ENCODE assay signal across 8 cellular contexts in the genomic region with DNA sequence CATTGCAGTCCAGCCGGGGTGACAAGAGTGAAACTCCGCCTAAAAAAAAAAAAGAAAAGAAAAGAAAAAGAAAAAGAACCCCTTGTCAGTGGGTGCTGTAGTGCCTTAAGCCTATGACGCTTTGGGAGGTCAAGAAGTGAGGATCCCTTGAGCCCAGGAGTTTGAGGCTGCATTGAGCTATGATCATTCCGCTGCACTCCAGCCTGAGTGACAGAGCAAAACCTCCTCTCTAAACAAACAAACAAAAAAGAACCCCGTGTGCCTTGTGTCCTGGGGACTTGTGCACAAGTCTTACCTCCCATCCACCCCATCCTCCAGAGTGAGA. TPM values are rescaled to one million over a fixed set of nuclear protein-coding genes. Genes with fewer than 3 reads are reported as not detected.
DNase-seq lines count a peak whose midpoint lies in the region; ATAC-seq, FAIRE-seq and TF ChIP-seq lines count a peak whose summit lies in the region.

No MANE protein-coding gene starts in this region.

- peaks cover 13% of the 10 kb centered on the region for H3K4me1 Mint-ChIP-seq in CD8-positive, alpha-beta T cell (ENCODE audit: low read depth)
- peaks cover 26% of the 10 kb centered on the region for H3K4me1 Mint-ChIP-seq in endothelial cell (ENCODE audit: unreplicated experiment)

- no peak for ATAC-seq in CD8-positive, alpha-beta T cell
- ATAC-seq in pancreas, result no peak
- no peak for ATAC-seq in GM21529 (IDR thresholded peaks at IDR 0.05; ENCODE audit: unreplicated experiment)

- peak overlapping the region; percentile 64 for H3K27ac Mint-ChIP-seq in CD8-positive, alpha-beta T cell
- peak overlapping the region; percentile 86 for H3K27ac Mint-ChIP-seq in endothelial cell (ENCODE audit: unreplicated experiment)

- no peaks in the 10 kb centered on the region for H3K27me3 ChIP-seq in CD8-positive, alpha-beta T cell (ENCODE audit: insufficient read depth, low read length)
- H3K27me3 ChIP-seq in SJSA1 (replicated peaks), result no peaks in the 10 kb centered on the region
- no peaks in the 10 kb centered on the region for H3K27me3 ChIP-seq in pancreas

- 40 to 41% methylated on average over 5 of the region's 5 CpGs for WGBS in pancreas, 2 donors

- intact Hi-C loops in CD8-positive, alpha-beta T cell (cut with DNase I, micrococcal nuclease), result no loop called here
- intact Hi-C loops in pancreas (cut with DNase I), result no loop called here

- TF ChIP-seq CTCF in CD8-positive, alpha-beta T cell (IDR thresholded peaks at IDR 0.05), result no peak
- TF ChIP-seq CTCF in endothelial cell (IDR thresholded peaks at IDR 0.05; ENCODE audit: unreplicated experiment) (no peak), pancreas (IDR thresholded peaks at IDR 0.05) (no peak)

- H3K27me3 Mint-ChIP-seq in CD8-positive, alpha-beta T cell (ENCODE audit: low read depth), result no peaks in the 10 kb centered on the region
- H3K27me3 Mint-ChIP-seq in endothelial cell (ENCODE audit: unreplicated experiment), result no peaks in the 10 kb centered on the region

- no peaks in the 10 kb centered on the region for H3K9me3 ChIP-seq in CD8-positive, alpha-beta T cell (ENCODE audit: low read length)
- no peaks in the 10 kb centered on the region; the same call in 1 of the 2 replicates for H3K9me3 ChIP-seq in SJSA1 (replicated peaks)
- H3K9me3 ChIP-seq in pancreas, result no peaks in the 10 kb centered on the region

- no peak overlapping the region for H3K27ac ChIP-seq in CD8-positive, alpha-beta T cell (ENCODE audit: low read depth, low read length)
- H3K27ac ChIP-seq in SJSA1 (peak overlapping the region; percentile 57), pancreas (peak overlapping the region; percentile 66 to 93 (median 86))

- peak overlapping the region; percentile 26 for H3K4me3 Mint-ChIP-seq in CD8-positive, alpha-beta T cell
- peak overlapping the region; percentile 76 for H3K4me3 Mint-ChIP-seq in endothelial cell (ENCODE audit: unreplicated experiment)

- no peaks in the 10 kb centered on the region for H3K36me3 Mint-ChIP-seq in CD8-positive, alpha-beta T cell
- peaks cover 3% of the 10 kb centered on the region for H3K36me3 Mint-ChIP-seq in endothelial cell (ENCODE audit: low read depth, unreplicated experiment)

- H3K36me3 ChIP-seq in CD8-positive, alpha-beta T cell (ENCODE audit: insufficient read depth, low read length), result no peaks in the 10 kb centered on the region
- H3K36me3 ChIP-seq in SJSA1 (no peaks in the 10 kb centered on the region), pancreas (no peaks in the 10 kb centered on the region)

- FAIRE-seq in pancreas (lab: Jason Lieb, UNC) (no peak), GM19239 (lab: Jason Lieb, UNC) (no peak)

- H3K9me3 Mint-ChIP-seq in CD8-positive, alpha-beta T cell, result no peaks in the 10 kb centered on the region
- H3K9me3 Mint-ChIP-seq in endothelial cell (ENCODE audit: unreplicated experiment), result no peaks in the 10 kb centered on the region

- H3K4me1 ChIP-seq in CD8-positive, alpha-beta T cell (ENCODE audit: insufficient read depth, low read length), result peaks cover 13% of the 10 kb centered on the region
- H3K4me1 ChIP-seq in SJSA1 (replicated peaks), result peaks cover 63% of the 10 kb centered on the region
- H3K4me1 ChIP-seq in pancreas, result peaks cover 40 to 59% (median 40%) of the 10 kb centered on the region in 3 donors

- H3K4me3 ChIP-seq in CD8-positive, alpha-beta T cell (ENCODE audit: low read depth, low read length), result no peak overlapping the region
- H3K4me3 ChIP-seq in SJSA1, result peak overlapping the region; percentile 23
- peak overlapping the region in 1 of 4 donors; percentile 25 for H3K4me3 ChIP-seq in pancreas

- no peak for DNase-seq in CD8-positive, alpha-beta T cell
- DNase-seq in SJSA1 (ENCODE audit: low read depth in 1 of 2, low spot score in 2 of 2), result no peak
- DNase-seq in endothelial cell (ENCODE audit: low spot score), result no peak
- DNase-seq in pancreas, result no peak
- DNase-seq in GM19239 (ENCODE audit: insufficient read length, low spot score), result no peak
- no peak for DNase-seq in SIG-M5 (lab: John Stamatoyannopoulos, UW)
- DNase-seq in Ammon's horn (ENCODE audit: low spot score), result no peak

- POLR2A ChIA-PET in CD8-positive, alpha-beta T cell (lab: Charles Lee), result interaction anchor here (0.6 kb wide), 1 partner anchor 66 kb away, joined by 3 read pairs; no protein-coding TSS in a partner anchor

- CTCF ChIA-PET in CD8-positive, alpha-beta T cell (lab: Charles Lee), result interaction anchor here (1.0 to 2.5 kb wide), 5 partner anchors 9 to 343 kb away, joined by 3 to 14 read pairs (median 4); a partner anchor contains a TSS

RNA-seq across cellular contexts. Expression of a gene that starts 33.5 kb away (rescaled TPM):
- 1 to 10 TPM; 7.7 to 8.9 TPM for total RNA-seq in CD8-positive, alpha-beta T cell
- total RNA-seq in SJSA1 (2014; rRNA removed; shearing (Covaris generic)), result 18.4 and 72.6 TPM in 2 replicates
- total RNA-seq in endothelial cell (ENCODE audit: unreplicated experiment) (113 TPM), pancreas (10 to 100 TPM; 14.3 to 33.0 (median 22.0) TPM)
- polyA plus RNA-seq in pancreas, result 10 to 100 TPM; 17.6 to 46.4 TPM
